10 cellular contexts compared by ENCODE assay signal in genomic region chr16:72876981-72877373, GRCh38.
DNase-seq lines count a peak whose midpoint lies in the region; ATAC-seq and TF ChIP-seq lines count a peak whose summit lies in the region.
"Had no signal": no experiment of that assay in that cellular context is flagged by ENCODE, and none has a peak within 500 bp of the region (broad histone marks: within the 10 kb centered on the region; RNA-seq: fewer than 3 reads in every experiment).

No MANE protein-coding gene starts in this region.

- no peak overlapping the region for H3K9ac ChIP-seq in GM23248

- TF ChIP-seq POLR2A in stomach (IDR thresholded peaks at IDR 0.05), result no peak

- no peaks in the 10 kb centered on the region for H3K9me3 ChIP-seq in GM23248 (ENCODE audit: low read depth)
- no peaks in the 10 kb centered on the region for H3K9me3 ChIP-seq in SJSA1 (replicated peaks)
- no peaks in the 10 kb centered on the region for H3K9me3 ChIP-seq in hepatocyte (ENCODE audit: low read depth)
- H3K9me3 ChIP-seq in stomach, result no peaks in the 10 kb centered on the region
- H3K9me3 ChIP-seq: left lung had no signal

- DNase-seq in GM23248 (no peak), SJSA1 (ENCODE audit: low read depth in 1 of 2, low spot score in 2 of 2) (peak in 1 of 2 experiments; percentile 53), hepatocyte (ENCODE audit: low spot score) (no peak), stomach (no peak), 8988T (no peak)
- DNase-seq in activated CD4-positive, alpha-beta T cell treated with anti-CD3 and anti-CD28 coated beads, Interleukin-2, amount 50 U/mL, for 48 hours, result no peak
- DNase-seq: NCI-H1105 treated with DMSO at 0.1 percent for 48 hours; stimulated activated naive CD4-positive, alpha-beta T cell had no signal

- H3K9me2 ChIP-seq in GM23248 (ENCODE audit: insufficient read depth) (no peaks in the 10 kb centered on the region), hepatocyte (replicated peaks; ENCODE audit: insufficient read depth) (no peaks in the 10 kb centered on the region)

- no peaks in the 10 kb centered on the region for H3K36me3 ChIP-seq in GM23248 (ENCODE audit: low read depth)
- H3K36me3 ChIP-seq in SJSA1, result no peaks in the 10 kb centered on the region
- no peaks in the 10 kb centered on the region for H3K36me3 ChIP-seq in hepatocyte (replicated peaks; ENCODE audit: insufficient read depth, low read depth)
- H3K36me3 ChIP-seq in stomach, result no peaks in the 10 kb centered on the region
- H3K36me3 ChIP-seq: left lung had no signal

- H4K20me1 ChIP-seq in GM23248 (ENCODE audit: insufficient read depth) (no peaks in the 10 kb centered on the region), hepatocyte (ENCODE audit: insufficient read depth, poor library complexity, severe bottlenecking) (no peaks in the 10 kb centered on the region)

- WGBS in GM23248 (ENCODE audit: low coverage in 1 of 2, low lambda C conversion rate in 2 of 2, missing lambda C conversion rate in 2 of 2), 2 experiments, result 96 to 99% methylated on average over 9 of the region's 9 CpGs
- WGBS in hepatocyte (ENCODE audit: low lambda C conversion rate, missing lambda C conversion rate), result 62% methylated on average over 9 of the region's 9 CpGs
- 83 to 91% (median 90%) methylated on average over 9 of the region's 9 CpGs for WGBS in stomach, 5 donors

- no peak for ATAC-seq in GM18520 (IDR thresholded peaks at IDR 0.05; ENCODE audit: unreplicated experiment)

- TF ChIP-seq CTCF in hepatocyte (IDR thresholded peaks at IDR 0.05; ENCODE audit: poor library complexity), result no peak
- TF ChIP-seq CTCF in stomach (IDR thresholded peaks at IDR 0.05), result no peak

- peaks cover 14% of the 10 kb centered on the region for H3K4me1 ChIP-seq in GM23248 (ENCODE audit: insufficient read depth)
- peaks cover 31% of the 10 kb centered on the region for H3K4me1 ChIP-seq in SJSA1 (replicated peaks)
- H3K4me1 ChIP-seq in hepatocyte (ENCODE audit: insufficient read depth), result peaks cover 43% of the 10 kb centered on the region
- peaks cover 4 to 29% (median 20%) of the 10 kb centered on the region in 4 donors for H3K4me1 ChIP-seq in stomach

- in situ Hi-C loops in GM23248 (cut with MboI), result no loop called here

- H3F3A ChIP-seq in GM23248 (ENCODE audit: insufficient read depth), result no peaks in the 10 kb centered on the region

- H3K27ac ChIP-seq in GM23248 (peak overlapping the region; percentile 31; the same call in 1 of the 2 replicates), SJSA1 (peak overlapping the region; percentile 95), hepatocyte (peak overlapping the region; percentile 94), stomach (peak overlapping the region in 4 of 5 donors; percentile 15 to 61 (median 32))
- H3K27ac ChIP-seq: left lung had no signal

- no peaks in the 10 kb centered on the region for H3K27me3 ChIP-seq in GM23248 (replicated peaks; ENCODE audit: insufficient read depth)
- H3K27me3 ChIP-seq in SJSA1 (replicated peaks), result no peaks in the 10 kb centered on the region
- no peaks in the 10 kb centered on the region for H3K27me3 ChIP-seq in hepatocyte
- no peaks in the 10 kb centered on the region for H3K27me3 ChIP-seq in stomach
- H3K27me3 ChIP-seq: left lung had no signal

- H3K79me2 ChIP-seq in GM23248 (ENCODE audit: insufficient read depth) (peaks cover 19% of the 10 kb centered on the region), hepatocyte (peaks cover 26% of the 10 kb centered on the region)

- H2AFZ ChIP-seq in GM23248 (no peak overlapping the region), hepatocyte (no peak overlapping the region)

- TF ChIP-seq EP300 in stomach (IDR thresholded peaks at IDR 0.05), result no peak

- intact Hi-C loops in stomach (cut with DNase I; ENCODE audit: low total_unique reads), result no loop called here

- H3K4me2 ChIP-seq in GM23248 (ENCODE audit: unreplicated experiment) (no peak overlapping the region), hepatocyte (peak overlapping the region; percentile 62)

- H3K4me3 ChIP-seq in GM23248, result no peak overlapping the region
- 0 out of 2 replicates have a peak overlapping the region, but pooled peaks have one; percentile 0 for H3K4me3 ChIP-seq in SJSA1
- no peak overlapping the region for H3K4me3 ChIP-seq in hepatocyte
- H3K4me3 ChIP-seq in stomach, result no peak overlapping the region
- H3K4me3 ChIP-seq: left lung had no signal

Comparison
In these comparisons a context has a peak if more than half of its experiments do, and no peak if none do; other contexts are left out.
1. H3K27ac ChIP-seq: peak in every context shown above with its lines; median percentile 95 in SJSA1; 94 in hepatocyte; 32 in stomach; 31 in GM23248.